Comparison of ENCODE assay signal across 16 cellular contexts in genomic region chr4:72875545-72875944, GRCh38.
DNase-seq lines count a peak whose midpoint lies in the region; ATAC-seq and TF ChIP-seq lines count a peak whose summit lies in the region.
"Had no signal": no experiment of that assay in that cellular context is flagged by ENCODE, and none has a peak within 500 bp of the region (broad histone marks: within the 10 kb centered on the region; RNA-seq: fewer than 3 reads in every experiment).

No MANE protein-coding gene starts in this region.

- H4K20me1 ChIP-seq in mammary epithelial cell (ENCODE audit: insufficient read depth, low read length): no peaks in the 10 kb centered on the region

- H3K4me3 ChIP-seq in heart left ventricle: no peak overlapping the region
- peak overlapping the region; percentile 10 for H3K4me3 ChIP-seq in thoracic aorta
- H3K4me3 ChIP-seq in mammary epithelial cell (replicated peaks in 1 of 3; ENCODE audit: insufficient read depth in 1 of 3, low read depth in 2 of 3, low read length in 3 of 3): no peak overlapping the region
- H3K4me3 ChIP-seq: A549, GM23248, HAP-1 had no signal

- DNase-seq in left cardiac atrium (no peak), heart left ventricle (no peak), omental fat pad (ENCODE audit: low spot score) (no peak), thoracic aorta (ENCODE audit: low spot score) (no peak), mammary epithelial cell (no peak)
- DNase-seq: AML-193; Caco-2; CD4-positive, alpha-beta T cell; GDM1; GM23248 had no signal

- TF ChIP-seq POLR2A in heart left ventricle (IDR thresholded peaks at IDR 0.05): no peak

- ATAC-seq in left cardiac atrium (peak; percentile 5 to 40), heart left ventricle (no peak), omental fat pad (ENCODE audit: low FRiP score) (peak; percentile 54), thoracic aorta (ENCODE audit: insufficient number of reproducible peaks, low FRiP score, low read depth) (no peak), GM21723 (IDR thresholded peaks at IDR 0.05; ENCODE audit: unreplicated experiment) (no peak), GM19397 (IDR thresholded peaks at IDR 0.05; ENCODE audit: unreplicated experiment) (no peak)
- ATAC-seq: A549 had no signal

- BruUV-seq in mammary epithelial cell (replicated peaks; lab: Mats Ljungman, UMichigan): no TSS peak

- no peak overlapping the region for H3K4me2 ChIP-seq in mammary epithelial cell (ENCODE audit: insufficient read depth, low read depth, low read length)
- H3K4me2 ChIP-seq: A549 had no signal

- peaks cover 0 to 6% (median 0%) of the 10 kb centered on the region in 12 donors for H3K4me1 ChIP-seq in heart left ventricle
- H3K4me1 ChIP-seq in thoracic aorta (ENCODE audit: control insufficient read depth in 1 of 2, low read depth in 2 of 2): peaks cover 4 to 22% of the 10 kb centered on the region in 2 donors
- H3K4me1 ChIP-seq in mammary epithelial cell (ENCODE audit: insufficient read depth, low read length): no peaks in the 10 kb centered on the region
- H3K4me1 ChIP-seq: A549, Caco-2, HAP-1 had no signal

- H3K79me2 ChIP-seq in mammary epithelial cell (ENCODE audit: insufficient read depth, low read length): no peaks in the 10 kb centered on the region

- WGBS in heart left ventricle, 4 donors: 71 to 82% (median 77%) methylated on average over 5 of the region's 5 CpGs
- 79% methylated on average over 5 of the region's 5 CpGs for WGBS in mammary epithelial cell (ENCODE audit: low coverage, missing lambda C conversion rate)

- intact Hi-C loops in left cardiac atrium (cut with DNase I): no loop called here
- intact Hi-C loops in heart left ventricle (cut with DNase I): no loop called here
- intact Hi-C loops in mammary epithelial cell (cut with micrococcal nuclease): no loop called here

- H3K27me3 ChIP-seq in heart left ventricle (no peaks in the 10 kb centered on the region), thoracic aorta (replicated peaks; ENCODE audit: insufficient read depth) (no peaks in the 10 kb centered on the region), mammary epithelial cell (ENCODE audit: insufficient read depth, low read length) (peaks cover 2% of the 10 kb centered on the region)

- H3K9ac ChIP-seq in mammary epithelial cell (ENCODE audit: insufficient read depth, low read length): no peak overlapping the region
- H3K9ac ChIP-seq: GM23248 had no signal

- in situ Hi-C loops in mammary epithelial cell (cut with MboI; ENCODE audit: low sequenced_read_pairs in 2 of 2): loop anchor here in 1 of 2 donors (25.0 kb wide), 1 partner anchor 363 kb away; no protein-coding TSS in a partner anchor

- CTCF ChIA-PET in mammary epithelial cell (lab: Charles Lee; ENCODE audit: low non-redundant PET): no interaction called here

- TF ChIP-seq CTCF in heart left ventricle (IDR thresholded peaks at IDR 0.05) (no peak), omental fat pad (IDR thresholded peaks at IDR 0.05) (no peak), thoracic aorta (IDR thresholded peaks at IDR 0.05) (no peak), mammary epithelial cell (conservative IDR thresholded peaks at IDR 0.05 in 1 of 2, IDR thresholded peaks at IDR 0.05 in 1 of 2; ENCODE audit: extremely low read depth in 1 of 2, insufficient read depth in 1 of 2, low read depth in 1 of 2, low read length in 2 of 2) (no peak)

- H3K9me3 ChIP-seq in heart left ventricle (peaks cover 0 to 15% (median 0%) of the 10 kb centered on the region in 12 donors), thoracic aorta (no peaks in the 10 kb centered on the region), mammary epithelial cell (replicated peaks; ENCODE audit: insufficient read depth, low read length) (no peaks in the 10 kb centered on the region)
- H3K9me3 ChIP-seq: A549, Caco-2, HAP-1 had no signal

- H2AFZ ChIP-seq in mammary epithelial cell (ENCODE audit: low read depth, low read length): no peak overlapping the region
- H2AFZ ChIP-seq: GM23248 had no signal

- dilution Hi-C loops in mammary epithelial cell (cut with HindIII; ENCODE audit: low sequenced_read_pairs): no loop called here

- H3K36me3 ChIP-seq in heart left ventricle (no peaks in the 10 kb centered on the region), thoracic aorta (no peaks in the 10 kb centered on the region), mammary epithelial cell (ENCODE audit: insufficient read depth, low read length) (no peaks in the 10 kb centered on the region)
- H3K36me3 ChIP-seq: HAP-1 had no signal

- H3K27ac ChIP-seq in heart left ventricle (peak overlapping the region in 3 of 12 donors; percentile 21 to 46 (median 24)), thoracic aorta (peak overlapping the region in 1 of 2 donors; percentile 3), mammary epithelial cell (ENCODE audit: insufficient read depth, low read depth, low read length) (no peak overlapping the region)
- H3K27ac ChIP-seq: 22Rv1, A549, C4-2B, GM23248 had no signal

Comparison
In these comparisons a context has a peak if more than half of its experiments do, and no peak if none do; other contexts are left out.
1. ATAC-seq: peak in left cardiac atrium (2 of 2) and omental fat pad (single experiment); none in heart left ventricle (0 of 4), thoracic aorta (single experiment), GM21723 (single experiment) and GM19397 (single experiment).